Comparison of ENCODE assay signal across 20 cellular contexts in the genomic region with DNA sequence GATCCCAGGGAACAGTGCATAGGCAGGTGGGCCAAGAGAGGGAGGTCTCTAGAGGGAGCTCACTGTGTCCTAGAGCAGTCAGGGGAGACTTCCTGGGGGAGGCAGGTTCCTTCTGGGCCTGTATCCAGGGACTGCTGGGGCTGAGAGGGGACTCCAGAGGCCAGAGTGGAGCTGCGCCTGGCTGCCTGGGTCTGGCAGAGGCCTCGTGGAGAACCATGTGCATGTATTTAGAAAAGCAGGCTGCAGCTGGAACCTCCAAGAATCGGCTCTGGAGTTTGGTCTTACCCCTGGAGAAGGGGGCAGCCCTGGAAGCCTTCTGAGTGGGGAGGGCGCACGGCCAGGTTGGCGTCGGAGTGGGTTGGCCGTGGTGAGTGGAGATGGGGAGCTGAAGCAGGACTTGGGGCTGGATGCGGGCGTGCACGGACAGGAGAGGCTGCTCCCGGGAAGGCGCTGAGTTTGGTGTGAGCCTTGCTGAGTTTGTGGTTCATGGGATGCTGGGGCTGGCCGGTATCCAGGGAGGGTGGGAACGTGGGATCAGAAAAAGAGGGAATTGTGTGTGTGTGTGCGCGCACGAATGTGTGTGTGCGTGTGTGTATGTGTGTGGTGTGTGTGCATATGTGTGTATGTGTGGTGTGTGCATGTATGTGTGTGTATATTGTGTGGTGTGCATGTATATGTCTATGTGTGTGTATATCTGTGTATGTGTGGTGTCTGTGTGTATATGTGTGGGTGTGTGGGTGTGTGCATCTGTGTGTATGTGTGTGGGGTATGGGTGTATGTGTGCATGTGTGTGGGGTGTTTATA. TPM values are rescaled to one million over a fixed set of nuclear protein-coding genes. Genes with fewer than 3 reads are reported as not detected.
DNase-seq lines count a peak whose midpoint lies in the region; ATAC-seq and TF ChIP-seq lines count a peak whose summit lies in the region.
"Had no signal": no experiment of that assay in that cellular context is flagged by ENCODE, and none has a peak within 500 bp of the region (broad histone marks: within the 10 kb centered on the region; RNA-seq: fewer than 3 reads in every experiment).

No MANE protein-coding gene starts in this region.

- intact Hi-C loops in mucosa of descending colon (cut with DNase I, micrococcal nuclease), result no loop called here

- peaks cover 17% of the 10 kb centered on the region for H3K27me3 Mint-ChIP-seq in endothelial cell (ENCODE audit: unreplicated experiment)
- peaks cover 15% of the 10 kb centered on the region for H3K27me3 Mint-ChIP-seq in neural progenitor cell (ENCODE audit: insufficient read depth, low read depth)
- peaks cover 70% of the 10 kb centered on the region for H3K27me3 Mint-ChIP-seq in activated T-cell treated with anti-CD3 and anti-CD28 coated beads, Interleukin-2, amount 50 U/mL, for 72 hours (ENCODE audit: low read depth)

- TF ChIP-seq CTCF in SK-N-SH (IDR thresholded peaks at IDR 0.05) (no peak), endothelial cell (IDR thresholded peaks at IDR 0.05; ENCODE audit: unreplicated experiment) (no peak), neural progenitor cell (IDR thresholded peaks at IDR 0.05) (no peak), mucosa of descending colon (IDR thresholded peaks at IDR 0.05) (no peak)

- H3K9me2 ChIP-seq in SK-N-SH, result no peaks in the 10 kb centered on the region

- H3K9ac ChIP-seq in SK-N-SH, result no peak overlapping the region
- H3K9ac ChIP-seq in NT2/D1 (ENCODE audit: insufficient read length, low read depth), result peak overlapping the region; percentile 77
- H3K9ac ChIP-seq in neural progenitor cell, result no peak overlapping the region

- H3K4me1 Mint-ChIP-seq in endothelial cell (ENCODE audit: unreplicated experiment), result peaks cover 35% of the 10 kb centered on the region
- H3K4me1 Mint-ChIP-seq in neural progenitor cell, result peaks cover 80% of the 10 kb centered on the region
- peaks cover 38% of the 10 kb centered on the region for H3K4me1 Mint-ChIP-seq in activated T-cell treated with anti-CD3 and anti-CD28 coated beads, Interleukin-2, amount 50 U/mL, for 72 hours (ENCODE audit: low read depth)

- H3K4me1 ChIP-seq in SK-N-SH (ENCODE audit: control insufficient read depth in 1 of 2, insufficient read depth in 2 of 2, low read depth in 1 of 2, low read length in 1 of 2), result peaks cover 14 to 34% of the 10 kb centered on the region in 2 experiments; a peak in 2 of 4 replicates
- peaks cover 30% of the 10 kb centered on the region for H3K4me1 ChIP-seq in NT2/D1 (ENCODE audit: insufficient read depth, insufficient read length)
- peaks cover 77% of the 10 kb centered on the region for H3K4me1 ChIP-seq in neural progenitor cell
- peaks cover 7% of the 10 kb centered on the region for H3K4me1 ChIP-seq in mucosa of descending colon (ENCODE audit: low read depth)

- CTCF ChIA-PET in SK-N-SH (lab: Yijun Ruan, JAX), result interaction anchor here (0.6 to 5.2 kb wide), 7 partner anchors 32 to 349 kb away, joined by 3 to 30 read pairs (median 4); no protein-coding TSS in a partner anchor

- H3K9me3 Mint-ChIP-seq in endothelial cell (ENCODE audit: unreplicated experiment) (no peaks in the 10 kb centered on the region), neural progenitor cell (no peaks in the 10 kb centered on the region)
- H3K9me3 Mint-ChIP-seq in activated T-cell treated with anti-CD3 and anti-CD28 coated beads, Interleukin-2, amount 50 U/mL, for 72 hours, result no peaks in the 10 kb centered on the region

- H3K36me3 ChIP-seq in SK-N-SH (replicated peaks in 1 of 2; ENCODE audit: control insufficient read depth in 1 of 2, insufficient read depth in 2 of 2, low read length in 1 of 2) (no peaks in the 10 kb centered on the region), NT2/D1 (ENCODE audit: insufficient read depth, insufficient read length, low read length) (no peaks in the 10 kb centered on the region), neural progenitor cell (no peaks in the 10 kb centered on the region), mucosa of descending colon (ENCODE audit: low read depth) (no peaks in the 10 kb centered on the region)
- H3K36me3 ChIP-seq: adrenal gland, gastroesophageal sphincter, stomach had no signal

- peak overlapping the region; percentile 85 for H3K4me3 Mint-ChIP-seq in endothelial cell (ENCODE audit: unreplicated experiment)
- H3K4me3 Mint-ChIP-seq in neural progenitor cell, result peak overlapping the region; percentile 81
- H3K4me3 Mint-ChIP-seq in activated T-cell treated with anti-CD3 and anti-CD28 coated beads, Interleukin-2, amount 50 U/mL, for 72 hours, result peak overlapping the region in 1 of 2 donors; percentile 2

- no peaks in the 10 kb centered on the region for H3K79me2 ChIP-seq in SK-N-SH (ENCODE audit: insufficient read depth)
- no peaks in the 10 kb centered on the region for H3K79me2 ChIP-seq in neural progenitor cell (ENCODE audit: low read depth)

- no peaks in the 10 kb centered on the region for H3K9me3 ChIP-seq in SK-N-SH
- H3K9me3 ChIP-seq in NT2/D1 (ENCODE audit: insufficient read depth, low read length), result no peaks in the 10 kb centered on the region
- H3K9me3 ChIP-seq in neural progenitor cell (ENCODE audit: low read depth), result no peaks in the 10 kb centered on the region
- no peaks in the 10 kb centered on the region for H3K9me3 ChIP-seq in mucosa of descending colon
- H3K9me3 ChIP-seq: A549, adrenal gland, gastroesophageal sphincter, stomach had no signal

- no peak for ATAC-seq in SK-N-SH treated with all-trans-retinoic acid at 6 μM for 48 hours
- no peak for ATAC-seq in mucosa of descending colon
- no peak for ATAC-seq in activated T-cell treated with anti-CD3 and anti-CD28 coated beads, Interleukin-2, amount 50 U/mL, for 72 hours (replicated peaks in 1 of 2)
- no peak for ATAC-seq in GM21825 (IDR thresholded peaks at IDR 0.05; ENCODE audit: unreplicated experiment)
- ATAC-seq: gastroesophageal sphincter, PC-3 had no signal

- H3K27me3 ChIP-seq in SK-N-SH (ENCODE audit: insufficient read depth), result peaks cover 8% of the 10 kb centered on the region; the same call in 1 of the 2 replicates
- peaks cover 56% of the 10 kb centered on the region for H3K27me3 ChIP-seq in NT2/D1 (ENCODE audit: insufficient read depth, insufficient read length)
- H3K27me3 ChIP-seq in neural progenitor cell, result no peaks in the 10 kb centered on the region

- H3F3A ChIP-seq in SK-N-SH (replicated peaks; ENCODE audit: insufficient read depth) (no peaks in the 10 kb centered on the region), neural progenitor cell (ENCODE audit: low read depth) (peaks cover 75% of the 10 kb centered on the region)

- H2AFZ ChIP-seq in SK-N-SH (ENCODE audit: low read depth) (no peak overlapping the region), neural progenitor cell (replicated peaks) (no peak overlapping the region)

- TF ChIP-seq EP300 in SK-N-SH (IDR thresholded peaks at IDR 0.05; ENCODE audit: borderline replicate concordance in 1 of 2, low read depth in 1 of 2, low read length in 1 of 2), result no peak

- H3K27ac ChIP-seq in SK-N-SH (ENCODE audit: low read depth in 2 of 2, low read length in 1 of 2) (no peak overlapping the region), neural progenitor cell (peak overlapping the region; percentile 13)
- H3K27ac ChIP-seq: A549 had no signal

- 84% methylated on average over 19 of the region's 19 CpGs for WGBS in SK-N-SH (ENCODE audit: low lambda C conversion rate)

- H4K20me1 ChIP-seq in SK-N-SH (ENCODE audit: insufficient read depth) (no peaks in the 10 kb centered on the region), neural progenitor cell (ENCODE audit: low read depth) (no peaks in the 10 kb centered on the region)

- H3K27ac Mint-ChIP-seq in endothelial cell (ENCODE audit: unreplicated experiment) (peak overlapping the region; percentile 81), neural progenitor cell (peak overlapping the region; percentile 91)
- H3K27ac Mint-ChIP-seq in activated T-cell treated with anti-CD3 and anti-CD28 coated beads, Interleukin-2, amount 50 U/mL, for 72 hours, result no peak overlapping the region

- H3K36me3 Mint-ChIP-seq in endothelial cell (ENCODE audit: low read depth, unreplicated experiment), result no peaks in the 10 kb centered on the region
- H3K36me3 Mint-ChIP-seq in neural progenitor cell, result no peaks in the 10 kb centered on the region
- H3K36me3 Mint-ChIP-seq in activated T-cell treated with anti-CD3 and anti-CD28 coated beads, Interleukin-2, amount 50 U/mL, for 72 hours (ENCODE audit: insufficient read depth in 2 of 2), result no peaks in the 10 kb centered on the region

- TF ChIP-seq RAD21 in SK-N-SH (IDR thresholded peaks at IDR 0.05; ENCODE audit: low read length), result no peak

- no peak overlapping the region for H3K4me2 ChIP-seq in SK-N-SH
- H3K4me2 ChIP-seq in neural progenitor cell, result no peak overlapping the region
- H3K4me2 ChIP-seq: A549 had no signal

- peak; percentile 49 for DNase-seq in SK-N-SH
- no peak for DNase-seq in NT2/D1 (ENCODE audit: low read depth, low spot score)
- DNase-seq in endothelial cell (ENCODE audit: low spot score), result no peak
- no peak for DNase-seq in neural progenitor cell (ENCODE audit: low spot score)
- no peak for DNase-seq in mucosa of descending colon
- no peak for DNase-seq in activated T-cell treated with anti-CD3 and anti-CD28 coated beads, Interleukin-2, amount 50 U/mL, for 72 hours
- DNase-seq: activated CD8-positive, alpha-beta memory T cell treated with anti-CD3 and anti-CD28 coated beads for 24 hours; adrenal gland; DMS53; HCEC 1CT; NCI-H774; PC-3; SIG-M5; stimulated activated CD4-positive, alpha-beta T cell treated with anti-CD3 and anti-CD28 coated beads, Interleukin-1b, Interleukin-23, amount 100 ng/mL, for 48 hours; stomach had no signal

- H3K4me3 ChIP-seq in SK-N-SH (ENCODE audit: low read depth in 2 of 2, low read length in 1 of 2), result no peak overlapping the region
- H3K4me3 ChIP-seq in NT2/D1 (ENCODE audit: insufficient read length, low read depth), result no peak overlapping the region
- H3K4me3 ChIP-seq in neural progenitor cell, result no peak overlapping the region
- H3K4me3 ChIP-seq in mucosa of descending colon, result no peak overlapping the region
- H3K4me3 ChIP-seq: A549 had no signal

- POLR2A ChIA-PET in SK-N-SH (lab: Yijun Ruan, JAX), result no interaction called here

TF ChIP-seq in SK-N-SH, 30 proteins besides CTCF, POLR2A, EP300 and RAD21 (continues in another document):
- TF ChIP-seq GABPA (IDR thresholded peaks at IDR 0.05; ENCODE audit: low read depth) (no peak), ELF1 (IDR thresholded peaks at IDR 0.05) (no peak), MXI1 (IDR thresholded peaks at IDR 0.05; ENCODE audit: low read depth, low read length) (no peak)

TF ChIP-seq in SK-N-SH treated with all-trans-retinoic acid at 6 μM for 48 hours, 23 proteins besides CTCF, POLR2A, EP300 and RAD21 (continues in another document):
- TF ChIP-seq ZC3H10 (CRISPR knock-in tag; IDR thresholded peaks at IDR 0.05), result no peak

RNA-seq across cellular contexts. Expression of a gene that starts 10.8 kb away (rescaled TPM):
- 4.8 and 5.1 TPM in 2 replicates for polyA plus RNA-seq in SK-N-SH (2012; rRNA removed)
- 3.4 and 5.6 TPM in 2 replicates for polyA plus RNA-seq in SK-N-SH (2012; cell fraction: cytosol; rRNA removed)
- 3.8 and 5.2 TPM in 2 replicates for polyA plus RNA-seq in SK-N-SH (2012; cell fraction: nucleus; rRNA removed)
- total RNA-seq in endothelial cell (ENCODE audit: unreplicated experiment) (1.6 TPM), neural progenitor cell (ENCODE audit: low replicate concordance) (2.9 and 13.8 TPM in 2 replicates), mucosa of descending colon (1 to 10 TPM in 2 of 3 donors, under 1 TPM in 1; 0.81 to 2.6 (median 2.6) TPM)
- under 1 TPM in 1 of 2 donors, not detected in 1; 0.60 TPM for total RNA-seq in activated T-cell treated with anti-CD3 and anti-CD28 coated beads, Interleukin-2, amount 50 U/mL, for 72 hours
- total RNA-seq: dermis microvascular lymphatic vessel endothelial cell had no signal
